1 cellular context compared by ENCODE assay signal in the genomic region with DNA sequence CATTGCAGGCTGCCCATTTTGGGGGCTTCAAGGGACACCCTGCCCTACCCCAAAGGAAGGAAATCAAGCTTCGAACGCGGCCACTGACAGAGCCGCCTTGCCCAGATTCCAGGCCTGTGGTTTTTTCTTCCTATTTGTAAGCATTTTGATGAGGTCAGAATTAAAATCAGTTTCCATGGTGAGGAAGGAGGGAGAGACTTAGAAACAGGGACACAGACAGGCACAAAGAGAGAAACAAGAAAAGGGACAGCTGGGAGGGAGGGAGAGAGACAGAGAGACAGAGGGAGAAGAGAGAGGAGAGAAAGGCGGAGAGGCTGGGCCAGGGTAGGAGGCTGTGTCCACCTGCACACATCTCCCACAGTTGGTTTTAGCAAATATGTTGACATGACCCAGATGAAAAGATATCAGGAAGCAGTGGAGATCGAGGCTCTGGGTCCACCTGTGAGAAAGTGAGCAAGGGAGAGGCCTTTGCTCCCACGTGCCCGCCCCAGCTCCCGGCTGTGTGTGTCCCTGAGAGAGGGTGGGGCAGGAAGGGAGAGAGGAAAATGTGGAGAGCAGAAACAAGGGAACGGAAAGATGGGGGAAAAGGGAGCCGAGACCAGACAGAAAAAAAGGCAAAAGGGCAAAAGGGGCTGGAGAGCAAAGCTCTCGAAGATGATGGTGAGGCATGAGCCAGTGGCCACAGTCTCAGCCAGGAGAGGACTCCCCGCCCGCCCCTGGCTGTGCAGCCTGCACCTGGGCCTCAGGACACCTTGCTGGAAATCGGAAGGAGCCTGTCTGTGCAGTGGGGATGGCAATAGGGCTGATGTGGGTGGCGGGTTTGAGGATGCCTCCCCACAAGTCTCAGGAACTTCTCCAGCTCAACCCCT.
TF ChIP-seq lines count a peak whose summit lies in the region.

No MANE protein-coding gene starts in this region.

TF ChIP-seq in HepG2, 621 proteins besides CTCF, POLR2A, EP300 and RAD21 (continued from another document and continues in another):
- TF ChIP-seq, protein P1, sequence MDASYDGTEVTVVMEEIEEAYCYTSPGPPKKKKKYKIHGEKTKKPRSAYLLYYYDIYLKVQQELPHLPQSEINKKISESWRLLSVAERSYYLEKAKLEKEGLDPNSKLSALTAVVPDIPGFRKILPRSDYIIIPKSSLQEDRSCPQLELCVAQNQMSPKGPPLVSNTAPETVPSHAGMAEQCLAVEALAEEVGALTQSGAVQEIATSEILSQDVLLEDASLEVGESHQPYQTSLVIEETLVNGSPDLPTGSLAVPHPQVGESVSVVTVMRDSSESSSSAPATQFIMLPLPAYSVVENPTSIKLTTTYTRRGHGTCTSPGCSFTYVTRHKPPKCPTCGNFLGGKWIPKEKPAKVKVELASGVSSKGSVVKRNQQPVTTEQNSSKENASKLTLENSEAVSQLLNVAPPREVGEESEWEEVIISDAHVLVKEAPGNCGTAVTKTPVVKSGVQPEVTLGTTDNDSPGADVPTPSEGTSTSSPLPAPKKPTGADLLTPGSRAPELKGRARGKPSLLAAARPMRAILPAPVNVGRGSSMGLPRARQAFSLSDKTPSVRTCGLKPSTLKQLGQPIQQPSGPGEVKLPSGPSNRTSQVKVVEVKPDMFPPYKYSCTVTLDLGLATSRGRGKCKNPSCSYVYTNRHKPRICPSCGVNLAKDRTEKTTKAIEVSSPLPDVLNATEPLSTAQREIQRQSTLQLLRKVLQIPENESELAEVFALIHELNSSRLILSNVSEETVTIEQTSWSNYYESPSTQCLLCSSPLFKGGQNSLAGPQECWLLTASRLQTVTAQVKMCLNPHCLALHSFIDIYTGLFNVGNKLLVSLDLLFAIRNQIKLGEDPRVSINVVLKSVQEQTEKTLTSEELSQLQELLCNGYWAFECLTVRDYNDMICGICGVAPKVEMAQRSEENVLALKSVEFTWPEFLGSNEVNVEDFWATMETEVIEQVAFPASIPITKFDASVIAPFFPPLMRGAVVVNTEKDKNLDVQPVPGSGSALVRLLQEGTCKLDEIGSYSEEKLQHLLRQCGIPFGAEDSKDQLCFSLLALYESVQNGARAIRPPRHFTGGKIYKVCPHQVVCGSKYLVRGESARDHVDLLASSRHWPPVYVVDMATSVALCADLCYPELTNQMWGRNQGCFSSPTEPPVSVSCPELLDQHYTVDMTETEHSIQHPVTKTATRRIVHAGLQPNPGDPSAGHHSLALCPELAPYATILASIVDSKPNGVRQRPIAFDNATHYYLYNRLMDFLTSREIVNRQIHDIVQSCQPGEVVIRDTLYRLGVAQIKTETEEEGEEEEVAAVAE (CRISPR knock-in tag; IDR thresholded peaks at IDR 0.05; ENCODE audit: borderline replicate concordance): no peak
- no peak for TF ChIP-seq PCBP1 (IDR thresholded peaks at IDR 0.05; ENCODE audit: borderline replicate concordance, low read depth, low read length)
- TF ChIP-seq SNRNP70 (IDR thresholded peaks at IDR 0.05; ENCODE audit: low read depth, low read length): no peak
- TF ChIP-seq, protein P2, sequence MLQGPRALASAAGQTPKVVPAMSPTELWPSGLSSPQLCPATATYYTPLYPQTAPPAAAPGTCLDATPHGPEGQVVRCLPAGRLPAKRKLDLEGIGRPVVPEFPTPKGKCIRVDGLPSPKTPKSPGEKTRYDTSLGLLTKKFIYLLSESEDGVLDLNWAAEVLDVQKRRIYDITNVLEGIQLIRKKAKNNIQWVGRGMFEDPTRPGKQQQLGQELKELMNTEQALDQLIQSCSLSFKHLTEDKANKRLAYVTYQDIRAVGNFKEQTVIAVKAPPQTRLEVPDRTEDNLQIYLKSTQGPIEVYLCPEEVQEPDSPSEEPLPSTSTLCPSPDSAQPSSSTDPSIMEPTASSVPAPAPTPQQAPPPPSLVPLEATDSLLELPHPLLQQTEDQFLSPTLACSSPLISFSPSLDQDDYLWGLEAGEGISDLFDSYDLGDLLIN (CRISPR knock-in tag; IDR thresholded peaks at IDR 0.05; ENCODE audit: borderline replicate concordance): no peak
- TF ChIP-seq, protein P3, sequence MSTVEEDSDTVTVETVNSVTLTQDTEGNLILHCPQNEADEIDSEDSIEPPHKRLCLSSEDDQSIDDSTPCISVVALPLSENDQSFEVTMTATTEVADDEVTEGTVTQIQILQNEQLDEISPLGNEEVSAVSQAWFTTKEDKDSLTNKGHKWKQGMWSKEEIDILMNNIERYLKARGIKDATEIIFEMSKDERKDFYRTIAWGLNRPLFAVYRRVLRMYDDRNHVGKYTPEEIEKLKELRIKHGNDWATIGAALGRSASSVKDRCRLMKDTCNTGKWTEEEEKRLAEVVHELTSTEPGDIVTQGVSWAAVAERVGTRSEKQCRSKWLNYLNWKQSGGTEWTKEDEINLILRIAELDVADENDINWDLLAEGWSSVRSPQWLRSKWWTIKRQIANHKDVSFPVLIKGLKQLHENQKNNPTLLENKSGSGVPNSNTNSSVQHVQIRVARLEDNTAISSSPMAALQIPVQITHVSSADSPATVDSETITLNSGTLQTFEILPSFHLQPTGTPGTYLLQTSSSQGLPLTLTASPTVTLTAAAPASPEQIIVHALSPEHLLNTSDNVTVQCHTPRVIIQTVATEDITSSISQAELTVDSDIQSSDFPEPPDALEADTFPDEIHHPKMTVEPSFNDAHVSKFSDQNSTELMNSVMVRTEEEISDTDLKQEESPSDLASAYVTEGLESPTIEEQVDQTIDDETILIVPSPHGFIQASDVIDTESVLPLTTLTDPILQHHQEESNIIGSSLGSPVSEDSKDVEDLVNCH (CRISPR knock-in tag; IDR thresholded peaks at IDR 0.05): no peak
- TF ChIP-seq, protein P4, sequence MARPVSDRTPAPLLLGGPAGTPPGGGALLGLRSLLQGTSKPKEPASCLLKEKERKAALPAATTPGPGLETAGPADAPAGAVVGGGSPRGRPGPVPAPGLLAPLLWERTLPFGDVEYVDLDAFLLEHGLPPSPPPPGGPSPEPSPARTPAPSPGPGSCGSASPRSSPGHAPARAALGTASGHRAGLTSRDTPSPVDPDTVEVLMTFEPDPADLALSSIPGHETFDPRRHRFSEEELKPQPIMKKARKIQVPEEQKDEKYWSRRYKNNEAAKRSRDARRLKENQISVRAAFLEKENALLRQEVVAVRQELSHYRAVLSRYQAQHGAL (CRISPR knock-in tag; IDR thresholded peaks at IDR 0.05; ENCODE audit: not compliant biosample characterization): no peak
- no peak for TF ChIP-seq EED (CRISPR knock-in tag; IDR thresholded peaks at IDR 0.05)
- no peak for TF ChIP-seq ZNF326 (CRISPR knock-in tag; IDR thresholded peaks at IDR 0.05; ENCODE audit: borderline replicate concordance)
- TF ChIP-seq CAMTA2 (CRISPR knock-in tag; IDR thresholded peaks at IDR 0.05; ENCODE audit: borderline replicate concordance): no peak
- no peak for TF ChIP-seq ZNF652 (CRISPR knock-in tag; IDR thresholded peaks at IDR 0.05; ENCODE audit: borderline replicate concordance, low read depth)
- no peak for TF ChIP-seq ZNF430 (CRISPR knock-in tag; IDR thresholded peaks at IDR 0.05)
- TF ChIP-seq, protein P5, sequence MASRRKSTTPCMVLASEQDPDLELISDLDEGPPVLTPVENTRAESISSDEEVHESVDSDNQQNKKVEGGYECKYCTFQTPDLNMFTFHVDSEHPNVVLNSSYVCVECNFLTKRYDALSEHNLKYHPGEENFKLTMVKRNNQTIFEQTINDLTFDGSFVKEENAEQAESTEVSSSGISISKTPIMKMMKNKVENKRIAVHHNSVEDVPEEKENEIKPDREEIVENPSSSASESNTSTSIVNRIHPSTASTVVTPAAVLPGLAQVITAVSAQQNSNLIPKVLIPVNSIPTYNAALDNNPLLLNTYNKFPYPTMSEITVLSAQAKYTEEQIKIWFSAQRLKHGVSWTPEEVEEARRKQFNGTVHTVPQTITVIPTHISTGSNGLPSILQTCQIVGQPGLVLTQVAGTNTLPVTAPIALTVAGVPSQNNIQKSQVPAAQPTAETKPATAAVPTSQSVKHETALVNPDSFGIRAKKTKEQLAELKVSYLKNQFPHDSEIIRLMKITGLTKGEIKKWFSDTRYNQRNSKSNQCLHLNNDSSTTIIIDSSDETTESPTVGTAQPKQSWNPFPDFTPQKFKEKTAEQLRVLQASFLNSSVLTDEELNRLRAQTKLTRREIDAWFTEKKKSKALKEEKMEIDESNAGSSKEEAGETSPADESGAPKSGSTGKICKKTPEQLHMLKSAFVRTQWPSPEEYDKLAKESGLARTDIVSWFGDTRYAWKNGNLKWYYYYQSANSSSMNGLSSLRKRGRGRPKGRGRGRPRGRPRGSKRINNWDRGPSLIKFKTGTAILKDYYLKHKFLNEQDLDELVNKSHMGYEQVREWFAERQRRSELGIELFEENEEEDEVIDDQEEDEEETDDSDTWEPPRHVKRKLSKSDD (CRISPR knock-in tag; IDR thresholded peaks at IDR 0.05; ENCODE audit: low read depth): no peak
- TF ChIP-seq BRCA1 (CRISPR knock-in tag; IDR thresholded peaks at IDR 0.05): no peak
- TF ChIP-seq SAP130 (CRISPR knock-in tag; IDR thresholded peaks at IDR 0.05; ENCODE audit: low read depth): 0 out of 2 replicates have a peak, but pooled peaks have one; percentile 27
- TF ChIP-seq ZBTB38 (CRISPR knock-in tag; IDR thresholded peaks at IDR 0.05): no peak; the same call in 1 of the 2 replicates
- TF ChIP-seq MIER3 (CRISPR knock-in tag; IDR thresholded peaks at IDR 0.05; ENCODE audit: borderline replicate concordance): no peak
- TF ChIP-seq ZNF607 (CRISPR knock-in tag; IDR thresholded peaks at IDR 0.05; ENCODE audit: borderline replicate concordance): no peak
- no peak for TF ChIP-seq XRCC5 (optimal IDR thresholded peaks at IDR 0.05; ENCODE audit: low read length)
- TF ChIP-seq, protein P6, sequence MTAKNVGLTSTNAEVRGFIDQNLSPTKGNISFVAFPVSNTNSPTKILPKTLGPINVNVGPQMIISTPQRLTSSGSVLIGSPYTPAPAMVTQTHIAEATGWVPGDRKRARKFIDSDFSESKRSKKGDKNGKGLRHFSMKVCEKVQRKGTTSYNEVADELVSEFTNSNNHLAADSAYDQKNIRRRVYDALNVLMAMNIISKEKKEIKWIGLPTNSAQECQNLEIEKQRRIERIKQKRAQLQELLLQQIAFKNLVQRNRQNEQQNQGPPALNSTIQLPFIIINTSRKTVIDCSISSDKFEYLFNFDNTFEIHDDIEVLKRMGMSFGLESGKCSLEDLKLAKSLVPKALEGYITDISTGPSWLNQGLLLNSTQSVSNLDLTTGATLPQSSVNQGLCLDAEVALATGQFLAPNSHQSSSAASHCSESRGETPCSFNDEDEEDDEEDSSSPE (CRISPR knock-in tag; IDR thresholded peaks at IDR 0.05): peak; percentile 27; the same call in 1 of the 2 replicates
- TF ChIP-seq, protein P7, sequence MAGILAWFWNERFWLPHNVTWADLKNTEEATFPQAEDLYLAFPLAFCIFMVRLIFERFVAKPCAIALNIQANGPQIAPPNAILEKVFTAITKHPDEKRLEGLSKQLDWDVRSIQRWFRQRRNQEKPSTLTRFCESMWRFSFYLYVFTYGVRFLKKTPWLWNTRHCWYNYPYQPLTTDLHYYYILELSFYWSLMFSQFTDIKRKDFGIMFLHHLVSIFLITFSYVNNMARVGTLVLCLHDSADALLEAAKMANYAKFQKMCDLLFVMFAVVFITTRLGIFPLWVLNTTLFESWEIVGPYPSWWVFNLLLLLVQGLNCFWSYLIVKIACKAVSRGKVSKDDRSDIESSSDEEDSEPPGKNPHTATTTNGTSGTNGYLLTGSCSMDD (CRISPR knock-in tag; IDR thresholded peaks at IDR 0.05): no peak
- no peak for TF ChIP-seq HDAC6 (IDR thresholded peaks at IDR 0.05; ENCODE audit: low read depth, low read length)
- TF ChIP-seq ATRX (CRISPR knock-in tag; IDR thresholded peaks at IDR 0.05; ENCODE audit: borderline replicate concordance): no peak
- TF ChIP-seq RFX5 (IDR thresholded peaks at IDR 0.05; ENCODE audit: low read depth, low read length): no peak
- TF ChIP-seq, protein P8, sequence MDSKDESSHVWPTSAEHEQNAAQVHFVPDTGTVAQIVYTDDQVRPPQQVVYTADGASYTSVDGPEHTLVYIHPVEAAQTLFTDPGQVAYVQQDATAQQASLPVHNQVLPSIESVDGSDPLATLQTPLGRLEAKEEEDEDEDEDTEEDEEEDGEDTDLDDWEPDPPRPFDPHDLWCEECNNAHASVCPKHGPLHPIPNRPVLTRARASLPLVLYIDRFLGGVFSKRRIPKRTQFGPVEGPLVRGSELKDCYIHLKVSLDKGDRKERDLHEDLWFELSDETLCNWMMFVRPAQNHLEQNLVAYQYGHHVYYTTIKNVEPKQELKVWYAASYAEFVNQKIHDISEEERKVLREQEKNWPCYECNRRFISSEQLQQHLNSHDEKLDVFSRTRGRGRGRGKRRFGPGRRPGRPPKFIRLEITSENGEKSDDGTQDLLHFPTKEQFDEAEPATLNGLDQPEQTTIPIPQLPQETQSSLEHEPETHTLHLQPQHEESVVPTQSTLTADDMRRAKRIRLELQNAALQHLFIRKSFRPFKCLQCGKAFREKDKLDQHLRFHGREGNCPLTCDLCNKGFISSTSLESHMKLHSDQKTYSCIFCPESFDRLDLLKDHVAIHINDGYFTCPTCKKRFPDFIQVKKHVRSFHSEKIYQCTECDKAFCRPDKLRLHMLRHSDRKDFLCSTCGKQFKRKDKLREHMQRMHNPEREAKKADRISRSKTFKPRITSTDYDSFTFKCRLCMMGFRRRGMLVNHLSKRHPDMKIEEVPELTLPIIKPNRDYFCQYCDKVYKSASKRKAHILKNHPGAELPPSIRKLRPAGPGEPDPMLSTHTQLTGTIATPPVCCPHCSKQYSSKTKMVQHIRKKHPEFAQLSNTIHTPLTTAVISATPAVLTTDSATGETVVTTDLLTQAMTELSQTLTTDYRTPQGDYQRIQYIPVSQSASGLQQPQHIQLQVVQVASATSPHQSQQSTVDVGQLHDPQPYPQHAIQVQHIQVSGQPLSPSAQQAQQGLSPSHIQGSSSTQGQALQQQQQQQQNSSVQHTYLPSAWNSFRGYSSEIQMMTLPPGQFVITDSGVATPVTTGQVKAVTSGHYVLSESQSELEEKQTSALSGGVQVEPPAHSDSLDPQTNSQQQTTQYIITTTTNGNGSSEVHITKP (CRISPR knock-in tag; IDR thresholded peaks at IDR 0.05; ENCODE audit: low read depth): no peak
- TF ChIP-seq, protein P9, sequence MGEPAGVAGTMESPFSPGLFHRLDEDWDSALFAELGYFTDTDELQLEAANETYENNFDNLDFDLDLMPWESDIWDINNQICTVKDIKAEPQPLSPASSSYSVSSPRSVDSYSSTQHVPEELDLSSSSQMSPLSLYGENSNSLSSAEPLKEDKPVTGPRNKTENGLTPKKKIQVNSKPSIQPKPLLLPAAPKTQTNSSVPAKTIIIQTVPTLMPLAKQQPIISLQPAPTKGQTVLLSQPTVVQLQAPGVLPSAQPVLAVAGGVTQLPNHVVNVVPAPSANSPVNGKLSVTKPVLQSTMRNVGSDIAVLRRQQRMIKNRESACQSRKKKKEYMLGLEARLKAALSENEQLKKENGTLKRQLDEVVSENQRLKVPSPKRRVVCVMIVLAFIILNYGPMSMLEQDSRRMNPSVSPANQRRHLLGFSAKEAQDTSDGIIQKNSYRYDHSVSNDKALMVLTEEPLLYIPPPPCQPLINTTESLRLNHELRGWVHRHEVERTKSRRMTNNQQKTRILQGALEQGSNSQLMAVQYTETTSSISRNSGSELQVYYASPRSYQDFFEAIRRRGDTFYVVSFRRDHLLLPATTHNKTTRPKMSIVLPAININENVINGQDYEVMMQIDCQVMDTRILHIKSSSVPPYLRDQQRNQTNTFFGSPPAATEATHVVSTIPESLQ (CRISPR knock-in tag; conservative IDR thresholded peaks at IDR 0.05): no peak
- TF ChIP-seq, protein P10, sequence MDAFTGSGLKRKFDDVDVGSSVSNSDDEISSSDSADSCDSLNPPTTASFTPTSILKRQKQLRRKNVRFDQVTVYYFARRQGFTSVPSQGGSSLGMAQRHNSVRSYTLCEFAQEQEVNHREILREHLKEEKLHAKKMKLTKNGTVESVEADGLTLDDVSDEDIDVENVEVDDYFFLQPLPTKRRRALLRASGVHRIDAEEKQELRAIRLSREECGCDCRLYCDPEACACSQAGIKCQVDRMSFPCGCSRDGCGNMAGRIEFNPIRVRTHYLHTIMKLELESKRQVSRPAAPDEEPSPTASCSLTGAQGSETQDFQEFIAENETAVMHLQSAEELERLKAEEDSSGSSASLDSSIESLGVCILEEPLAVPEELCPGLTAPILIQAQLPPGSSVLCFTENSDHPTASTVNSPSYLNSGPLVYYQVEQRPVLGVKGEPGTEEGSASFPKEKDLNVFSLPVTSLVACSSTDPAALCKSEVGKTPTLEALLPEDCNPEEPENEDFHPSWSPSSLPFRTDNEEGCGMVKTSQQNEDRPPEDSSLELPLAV (CRISPR knock-in tag; conservative IDR thresholded peaks at IDR 0.05; ENCODE audit: low read depth): no peak
